ENCODE assay signal across 28 cellular contexts in genomic region chr10:100981178-100981710, GRCh38.
"Had no signal": no experiment of that assay in that cellular context is flagged by ENCODE, and none has a peak within 500 bp of the region (broad histone marks: within the 10 kb centered on the region; RNA-seq: fewer than 3 reads in every experiment).

No MANE protein-coding gene starts in this region.

- H3K36me3 Mint-ChIP-seq: activated CD8-positive, alpha-beta memory T cell treated with anti-CD3 and anti-CD28 coated beads, Interleukin-2, amount 10 ng/mL, durations not matched to agents 7 days and 5 days; activated naive CD4-positive, alpha-beta T cell treated with anti-CD3 and anti-CD28 coated beads, Interleukin-2, amount 50 U/mL, for 24 hours; activated naive CD8-positive, alpha-beta T cell treated with anti-CD3 and anti-CD28 coated beads for 36 hours had no signal

- H3K27ac Mint-ChIP-seq: activated CD4-positive, alpha-beta memory T cell treated with anti-CD3 and anti-CD28 coated beads for 36 hours; activated CD4-positive, alpha-beta T cell treated with anti-CD3 and anti-CD28 coated beads for 36 hours; activated CD4-positive, alpha-beta T cell treated with anti-CD3 and anti-CD28 coated beads, Interleukin-2, amount 10 ng/mL, durations not matched to agents 24 days and 14 days; activated CD8-positive, alpha-beta memory T cell treated with anti-CD3 and anti-CD28 coated beads, Interleukin-2, amount 10 ng/mL, durations not matched to agents 7 days and 5 days; activated CD8-positive, alpha-beta T cell treated with anti-CD3 and anti-CD28 coated beads, Interleukin-2, amount 10 ng/mL, durations not matched to agents 7 days and 5 days; activated naive CD4-positive, alpha-beta T cell treated with anti-CD3 and anti-CD28 coated beads for 36 hours; activated naive CD4-positive, alpha-beta T cell treated with anti-CD3 and anti-CD28 coated beads, Interleukin-2, amount 50 U/mL, for 24 hours; activated naive CD8-positive, alpha-beta T cell treated with anti-CD3 and anti-CD28 coated beads for 36 hours; activated naive CD8-positive, alpha-beta T cell treated with anti-CD3 and anti-CD28 coated beads, Interleukin-2, amount 50 U/mL, for 24 hours; activated T-helper 1 cell treated with anti-CD3 and anti-CD28 coated beads, Interleukin-12 subunit alpha, Interleukin-12 subunit beta, Interleukin-2, Interleukin-4 antibody, amounts not matched to agents 30 ng/mL and 10 ng/mL and 1 ng/mL, durations not matched to agents 14 hours and 24 hours and 36 hours; activated T-helper 2 cell treated with anti-CD3 and anti-CD28 coated beads, Interferon-gamma antibody, Interleukin-2, Interleukin-4, amounts not matched to agents 10 μg/mL and 5 μg/mL and 100 μg/mL, durations not matched to agents 14 hours and 24 hours and 36 hours had no signal

- H3K9me3 Mint-ChIP-seq: activated CD4-positive, alpha-beta memory T cell treated with anti-CD3 and anti-CD28 coated beads for 36 hours; activated CD4-positive, alpha-beta T cell treated with anti-CD3 and anti-CD28 coated beads, Interleukin-2, amount 10 ng/mL, durations not matched to agents 24 days and 14 days; activated naive CD4-positive, alpha-beta T cell treated with anti-CD3 and anti-CD28 coated beads for 36 hours; activated naive CD4-positive, alpha-beta T cell treated with anti-CD3 and anti-CD28 coated beads, Interleukin-2, amount 50 U/mL, for 24 hours; activated naive CD8-positive, alpha-beta T cell treated with anti-CD3 and anti-CD28 coated beads for 36 hours; activated naive CD8-positive, alpha-beta T cell treated with anti-CD3 and anti-CD28 coated beads, Interleukin-2, amount 50 U/mL, for 24 hours; activated T-helper 1 cell treated with anti-CD3 and anti-CD28 coated beads, Interleukin-12 subunit alpha, Interleukin-12 subunit beta, Interleukin-2, Interleukin-4 antibody, amounts not matched to agents 30 ng/mL and 10 ng/mL and 1 ng/mL, durations not matched to agents 14 hours and 24 hours and 36 hours; activated T-helper 2 cell treated with anti-CD3 and anti-CD28 coated beads, Interferon-gamma antibody, Interleukin-2, Interleukin-4, amounts not matched to agents 10 μg/mL and 5 μg/mL and 100 μg/mL, durations not matched to agents 14 hours and 24 hours and 36 hours; effector memory CD8-positive, alpha-beta T cell had no signal

- H3K4me3 Mint-ChIP-seq: activated CD4-positive, alpha-beta memory T cell treated with anti-CD3 and anti-CD28 coated beads for 36 hours; activated CD4-positive, alpha-beta T cell treated with anti-CD3 and anti-CD28 coated beads for 36 hours; activated CD4-positive, alpha-beta T cell treated with anti-CD3 and anti-CD28 coated beads, Interleukin-2, amount 10 ng/mL, durations not matched to agents 24 days and 14 days; activated CD8-positive, alpha-beta memory T cell treated with anti-CD3 and anti-CD28 coated beads, Interleukin-2, amount 10 ng/mL, durations not matched to agents 7 days and 5 days; activated CD8-positive, alpha-beta T cell treated with anti-CD3 and anti-CD28 coated beads, Interleukin-2, amount 10 ng/mL, durations not matched to agents 7 days and 5 days; activated naive CD4-positive, alpha-beta T cell treated with anti-CD3 and anti-CD28 coated beads for 36 hours; activated naive CD4-positive, alpha-beta T cell treated with anti-CD3 and anti-CD28 coated beads, Interleukin-2, amount 50 U/mL, for 24 hours; activated naive CD8-positive, alpha-beta T cell treated with anti-CD3 and anti-CD28 coated beads for 36 hours; activated naive CD8-positive, alpha-beta T cell treated with anti-CD3 and anti-CD28 coated beads, Interleukin-2, amount 50 U/mL, for 24 hours; activated T-helper 1 cell treated with anti-CD3 and anti-CD28 coated beads, Interleukin-12 subunit alpha, Interleukin-12 subunit beta, Interleukin-2, Interleukin-4 antibody, amounts not matched to agents 30 ng/mL and 10 ng/mL and 1 ng/mL, durations not matched to agents 14 hours and 24 hours and 36 hours; effector memory CD8-positive, alpha-beta T cell had no signal

- DNase-seq: activated CD4-positive, alpha-beta T cell treated with anti-CD3 and anti-CD28 coated beads for 36 hours; activated CD4-positive, alpha-beta T cell treated with anti-CD3 and anti-CD28 coated beads, Interleukin-2, amount 10 ng/mL, durations not matched to agents 24 days and 14 days; activated CD4-positive, CD25-positive, alpha-beta regulatory T cell; activated CD4-positive, CD25-positive, alpha-beta regulatory T cell treated with anti-CD3 and anti-CD28 coated beads, Interleukin-2, amount 50 U/mL, for 72 hours; activated CD8-positive, alpha-beta memory T cell treated with anti-CD3 and anti-CD28 coated beads, Interleukin-2, amount 50 U/mL, for 4 hours; activated CD8-positive, alpha-beta T cell treated with anti-CD3 and anti-CD28 coated beads, Interleukin-2, amount 10 ng/mL, durations not matched to agents 7 days and 5 days; activated naive CD4-positive, alpha-beta T cell treated with anti-CD3 and anti-CD28 coated beads for 36 hours; activated naive CD8-positive, alpha-beta T cell treated with anti-CD3 and anti-CD28 coated beads for 36 hours; activated naive CD8-positive, alpha-beta T cell treated with anti-CD3 and anti-CD28 coated beads, Interleukin-2, amount 50 U/mL, for 24 hours; activated T-cell treated with anti-CD3 and anti-CD28 coated beads, Interleukin-2, amount 50 U/mL, for 1 hour; amygdala; central memory CD4-positive, alpha-beta T cell; cerebellar nuclear complex; colonic mucosa; effector memory CD8-positive, alpha-beta T cell; erythroblast; foreskin keratinocyte; glutamatergic neuron; T-helper 2 cell had no signal

- H3K27ac ChIP-seq: adrenal gland, body of pancreas, colonic mucosa, esophagus muscularis mucosa, foreskin keratinocyte, gastrocnemius medialis had no signal

- H3K9me3 ChIP-seq: adrenal gland, body of pancreas, colonic mucosa, esophagus muscularis mucosa, gastrocnemius medialis had no signal

- H3K27me3 Mint-ChIP-seq: activated CD4-positive, alpha-beta memory T cell treated with anti-CD3 and anti-CD28 coated beads for 36 hours; activated CD4-positive, alpha-beta T cell treated with anti-CD3 and anti-CD28 coated beads for 36 hours; activated CD4-positive, alpha-beta T cell treated with anti-CD3 and anti-CD28 coated beads, Interleukin-2, amount 10 ng/mL, durations not matched to agents 24 days and 14 days; activated CD8-positive, alpha-beta memory T cell treated with anti-CD3 and anti-CD28 coated beads, Interleukin-2, amount 10 ng/mL, durations not matched to agents 7 days and 5 days; activated naive CD4-positive, alpha-beta T cell treated with anti-CD3 and anti-CD28 coated beads, Interleukin-2, amount 50 U/mL, for 24 hours; activated naive CD8-positive, alpha-beta T cell treated with anti-CD3 and anti-CD28 coated beads for 36 hours; activated naive CD8-positive, alpha-beta T cell treated with anti-CD3 and anti-CD28 coated beads, Interleukin-2, amount 50 U/mL, for 24 hours; effector memory CD8-positive, alpha-beta T cell had no signal

- H3K4me1 ChIP-seq: colonic mucosa had no signal

- H3K4me3 ChIP-seq: adrenal gland, body of pancreas, colonic mucosa, esophagus muscularis mucosa, gastrocnemius medialis had no signal
